In the genomic region with DNA sequence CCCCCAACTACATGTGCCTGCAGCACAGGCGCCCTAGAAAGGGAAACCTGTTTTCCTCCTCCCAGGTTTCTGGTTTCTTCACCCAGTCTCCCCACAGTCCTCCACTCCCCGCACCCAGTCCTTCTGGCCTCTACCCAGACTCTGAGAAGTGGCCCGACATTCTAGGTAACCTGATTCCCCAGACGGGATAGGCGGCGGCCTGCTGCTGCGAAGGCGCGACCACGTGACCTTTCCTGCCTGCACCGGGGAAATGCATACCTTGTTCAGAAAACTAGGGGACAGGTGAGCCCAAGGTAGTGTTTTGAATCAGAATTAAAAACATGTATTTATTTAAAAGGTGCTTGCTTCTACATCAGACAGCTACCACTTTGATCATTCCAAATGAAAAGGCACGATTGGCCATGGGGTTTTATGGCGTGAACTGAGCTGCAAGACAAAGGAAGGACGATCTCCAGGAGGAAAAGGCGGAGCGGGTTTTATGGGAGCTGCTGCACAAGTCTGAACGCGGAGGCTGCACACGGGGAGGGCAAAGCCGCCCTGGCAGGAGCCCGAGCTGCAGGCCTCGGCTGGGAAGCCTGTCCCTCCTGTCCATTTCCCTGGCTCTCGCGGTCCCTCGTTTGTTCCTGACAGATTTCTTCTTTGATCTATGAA, we compare ENCODE assay signal across 1 cellular context.
TF ChIP-seq lines count a peak whose summit lies in the region.

No MANE protein-coding gene starts in this region.

TF ChIP-seq in K562, 482 proteins besides CTCF, POLR2A, EP300 and RAD21 (continued from another document):
- TF ChIP-seq YY1 (IDR thresholded peaks at IDR 0.05; ENCODE audit: borderline replicate concordance in 1 of 3, control insufficient read depth in 1 of 3, extremely low read depth in 1 of 3, insufficient read depth in 3 of 3, insufficient read length in 1 of 3, insufficient replicate concordance in 2 of 3, low read depth in 1 of 3, low read length in 2 of 3) (no peak), BRF2 (IDR thresholded peaks at IDR 0.05; ENCODE audit: borderline replicate concordance, insufficient read depth, insufficient read length) (no peak), RAD51 (IDR thresholded peaks at IDR 0.05; ENCODE audit: borderline replicate concordance, low read depth) (peak; percentile 86), MGA (IDR thresholded peaks at IDR 0.05) (peak; percentile 58), ZNF140 (CRISPR knock-in tag; IDR thresholded peaks at IDR 0.05) (no peak), ETS2 (tag; IDR thresholded peaks at IDR 0.05; ENCODE audit: borderline replicate concordance, poor library complexity, severe bottlenecking) (no peak), KLF1 (tag; IDR thresholded peaks at IDR 0.05) (no peak), HDAC3 (IDR thresholded peaks at IDR 0.05; ENCODE audit: borderline replicate concordance, partially characterized antibody) (no peak), ILK (tag; IDR thresholded peaks at IDR 0.05; ENCODE audit: borderline replicate concordance, low read depth) (no peak), HDGF (IDR thresholded peaks at IDR 0.05) (no peak), HNRNPK (IDR thresholded peaks at IDR 0.05; ENCODE audit: low read depth, low read length, poor library complexity, severe bottlenecking) (no peak), KDM1A (IDR thresholded peaks at IDR 0.05) (no peak), E2F6 (IDR thresholded peaks at IDR 0.05; ENCODE audit: borderline replicate concordance in 1 of 2, extremely low read depth in 1 of 2, insufficient read depth in 1 of 2, insufficient read length in 1 of 2, low read depth in 1 of 2, low read length in 1 of 2, poor library complexity in 1 of 2, severe bottlenecking in 1 of 2) (peak in 1 of 2 experiments; percentile 72), CBFA2T2 (conservative IDR thresholded peaks at IDR 0.05) (peak; percentile 49), L3MBTL2 (IDR thresholded peaks at IDR 0.05) (peak; percentile 64), TOE1 (IDR thresholded peaks at IDR 0.05; ENCODE audit: borderline replicate concordance) (peak; percentile 50; the same call in 1 of the 2 replicates), TOE1 (CRISPR knock-in tag; IDR thresholded peaks at IDR 0.05; ENCODE audit: borderline replicate concordance, low read depth) (no peak), PTBP1 (IDR thresholded peaks at IDR 0.05; ENCODE audit: low read depth, low read length) (no peak), NONO (IDR thresholded peaks at IDR 0.05; ENCODE audit: low read depth in 2 of 2, low read length in 1 of 2) (no peak), HDAC2 (IDR thresholded peaks at IDR 0.05) (no peak), PCBP2 (IDR thresholded peaks at IDR 0.05; ENCODE audit: low read depth, low read length, poor library complexity, severe bottlenecking) (no peak), SMAD4 (CRISPR knock-in tag; conservative IDR thresholded peaks at IDR 0.05) (no peak), ZNF586 (CRISPR knock-in tag; conservative IDR thresholded peaks at IDR 0.05) (no peak), TEAD2 (tag; IDR thresholded peaks at IDR 0.05) (no peak), SUPT5H (IDR thresholded peaks at IDR 0.05) (no peak), TFE3 (CRISPR knock-in tag; IDR thresholded peaks at IDR 0.05) (peak; percentile 64), ZNF780A (CRISPR knock-in tag; IDR thresholded peaks at IDR 0.05) (no peak), ZNF134 (CRISPR knock-in tag; conservative IDR thresholded peaks at IDR 0.05) (no peak), ZNF431 (CRISPR knock-in tag; IDR thresholded peaks at IDR 0.05) (no peak)
- TF ChIP-seq, protein P1, sequence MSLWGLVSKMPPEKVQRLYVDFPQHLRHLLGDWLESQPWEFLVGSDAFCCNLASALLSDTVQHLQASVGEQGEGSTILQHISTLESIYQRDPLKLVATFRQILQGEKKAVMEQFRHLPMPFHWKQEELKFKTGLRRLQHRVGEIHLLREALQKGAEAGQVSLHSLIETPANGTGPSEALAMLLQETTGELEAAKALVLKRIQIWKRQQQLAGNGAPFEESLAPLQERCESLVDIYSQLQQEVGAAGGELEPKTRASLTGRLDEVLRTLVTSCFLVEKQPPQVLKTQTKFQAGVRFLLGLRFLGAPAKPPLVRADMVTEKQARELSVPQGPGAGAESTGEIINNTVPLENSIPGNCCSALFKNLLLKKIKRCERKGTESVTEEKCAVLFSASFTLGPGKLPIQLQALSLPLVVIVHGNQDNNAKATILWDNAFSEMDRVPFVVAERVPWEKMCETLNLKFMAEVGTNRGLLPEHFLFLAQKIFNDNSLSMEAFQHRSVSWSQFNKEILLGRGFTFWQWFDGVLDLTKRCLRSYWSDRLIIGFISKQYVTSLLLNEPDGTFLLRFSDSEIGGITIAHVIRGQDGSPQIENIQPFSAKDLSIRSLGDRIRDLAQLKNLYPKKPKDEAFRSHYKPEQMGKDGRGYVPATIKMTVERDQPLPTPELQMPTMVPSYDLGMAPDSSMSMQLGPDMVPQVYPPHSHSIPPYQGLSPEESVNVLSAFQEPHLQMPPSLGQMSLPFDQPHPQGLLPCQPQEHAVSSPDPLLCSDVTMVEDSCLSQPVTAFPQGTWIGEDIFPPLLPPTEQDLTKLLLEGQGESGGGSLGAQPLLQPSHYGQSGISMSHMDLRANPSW (CRISPR knock-in tag; IDR thresholded peaks at IDR 0.05): no peak
- TF ChIP-seq, protein P2, sequence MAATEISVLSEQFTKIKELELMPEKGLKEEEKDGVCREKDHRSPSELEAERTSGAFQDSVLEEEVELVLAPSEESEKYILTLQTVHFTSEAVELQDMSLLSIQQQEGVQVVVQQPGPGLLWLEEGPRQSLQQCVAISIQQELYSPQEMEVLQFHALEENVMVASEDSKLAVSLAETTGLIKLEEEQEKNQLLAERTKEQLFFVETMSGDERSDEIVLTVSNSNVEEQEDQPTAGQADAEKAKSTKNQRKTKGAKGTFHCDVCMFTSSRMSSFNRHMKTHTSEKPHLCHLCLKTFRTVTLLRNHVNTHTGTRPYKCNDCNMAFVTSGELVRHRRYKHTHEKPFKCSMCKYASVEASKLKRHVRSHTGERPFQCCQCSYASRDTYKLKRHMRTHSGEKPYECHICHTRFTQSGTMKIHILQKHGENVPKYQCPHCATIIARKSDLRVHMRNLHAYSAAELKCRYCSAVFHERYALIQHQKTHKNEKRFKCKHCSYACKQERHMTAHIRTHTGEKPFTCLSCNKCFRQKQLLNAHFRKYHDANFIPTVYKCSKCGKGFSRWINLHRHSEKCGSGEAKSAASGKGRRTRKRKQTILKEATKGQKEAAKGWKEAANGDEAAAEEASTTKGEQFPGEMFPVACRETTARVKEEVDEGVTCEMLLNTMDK (IDR thresholded peaks at IDR 0.05; ENCODE audit: borderline replicate concordance, insufficient read depth, low read depth, low read length, poor library complexity, severe bottlenecking): no peak
- TF ChIP-seq, protein P3, sequence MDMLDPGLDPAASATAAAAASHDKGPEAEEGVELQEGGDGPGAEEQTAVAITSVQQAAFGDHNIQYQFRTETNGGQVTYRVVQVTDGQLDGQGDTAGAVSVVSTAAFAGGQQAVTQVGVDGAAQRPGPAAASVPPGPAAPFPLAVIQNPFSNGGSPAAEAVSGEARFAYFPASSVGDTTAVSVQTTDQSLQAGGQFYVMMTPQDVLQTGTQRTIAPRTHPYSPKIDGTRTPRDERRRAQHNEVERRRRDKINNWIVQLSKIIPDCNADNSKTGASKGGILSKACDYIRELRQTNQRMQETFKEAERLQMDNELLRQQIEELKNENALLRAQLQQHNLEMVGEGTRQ (CRISPR knock-in tag; IDR thresholded peaks at IDR 0.05): peak; percentile 75
- TF ChIP-seq, protein P4, sequence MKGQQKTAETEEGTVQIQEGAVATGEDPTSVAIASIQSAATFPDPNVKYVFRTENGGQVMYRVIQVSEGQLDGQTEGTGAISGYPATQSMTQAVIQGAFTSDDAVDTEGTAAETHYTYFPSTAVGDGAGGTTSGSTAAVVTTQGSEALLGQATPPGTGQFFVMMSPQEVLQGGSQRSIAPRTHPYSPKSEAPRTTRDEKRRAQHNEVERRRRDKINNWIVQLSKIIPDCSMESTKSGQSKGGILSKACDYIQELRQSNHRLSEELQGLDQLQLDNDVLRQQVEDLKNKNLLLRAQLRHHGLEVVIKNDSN (CRISPR knock-in tag; IDR thresholded peaks at IDR 0.05): peak; percentile 70
